8 cellular contexts compared by ENCODE assay signal in the genomic region with DNA sequence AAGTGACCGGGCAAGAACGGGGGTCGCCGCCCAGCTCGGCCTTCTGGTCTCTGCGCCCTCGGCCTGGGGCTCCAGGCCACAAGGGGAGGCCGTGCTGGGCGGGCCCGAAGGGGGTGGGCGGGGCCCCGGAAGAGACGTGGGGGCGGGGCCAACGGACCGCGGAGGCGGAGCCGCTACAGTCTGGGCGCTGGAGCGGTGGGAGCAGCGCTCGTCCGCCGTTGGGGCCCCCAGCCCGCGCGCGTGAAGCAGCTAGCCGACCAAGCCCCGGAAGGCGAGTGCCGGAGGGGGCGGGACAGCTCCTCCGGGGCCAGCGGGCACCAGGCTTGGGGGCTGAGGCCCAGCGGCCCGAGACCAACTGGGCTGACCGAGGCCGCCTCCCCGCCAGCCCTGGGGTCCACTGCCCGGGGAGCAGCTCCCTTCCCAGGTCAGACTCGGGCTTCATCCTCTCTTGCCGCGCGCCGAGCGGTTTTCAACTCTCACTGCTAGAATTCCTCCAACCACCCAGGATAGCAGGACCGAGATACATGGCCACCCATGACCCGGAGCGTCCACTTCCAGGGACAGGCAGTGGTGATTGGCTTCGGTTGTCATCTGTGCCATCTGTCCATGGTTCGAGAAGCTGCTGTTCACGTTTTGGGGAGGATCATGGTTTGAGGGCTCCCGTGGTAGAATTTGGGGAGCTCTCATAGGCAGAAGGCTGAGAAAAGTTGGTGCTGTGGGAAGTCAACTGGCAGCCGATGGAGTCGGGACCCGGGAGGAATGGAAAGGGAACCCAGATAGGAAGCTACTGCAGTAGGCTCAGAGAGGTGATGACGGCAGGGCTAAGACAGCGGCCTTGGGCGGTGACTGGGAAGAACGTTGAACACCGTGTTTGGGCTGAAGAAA. TPM values are rescaled to one million over a fixed set of nuclear protein-coding genes. Genes with fewer than 3 reads are reported as not detected.
A peak's percentile ranks its signal among the peaks of the same experiment; 100 is the strongest.
DNase-seq lines count a peak whose midpoint lies in the region; ATAC-seq and TF ChIP-seq lines count a peak whose summit lies in the region.

No MANE protein-coding gene starts in this region.

- H3K36me3 Mint-ChIP-seq in T-helper 17 cell (ENCODE audit: low read depth) (no peaks in the 10 kb centered on the region), progenitor cell of endocrine pancreas (ENCODE audit: insufficient read depth) (no peaks in the 10 kb centered on the region)

- peak overlapping the region; percentile 70 for H3K4me3 ChIP-seq in GM06990 (replicated peaks; ENCODE audit: low read depth, low read length)
- peak overlapping the region; percentile 91 for H3K4me3 ChIP-seq in NB4 (ENCODE audit: low read depth, low read length)

- intact Hi-C loops in left ventricle myocardium superior (cut with micrococcal nuclease), result loop anchor here (10.0 kb wide), 1 partner anchor 48 kb away; a partner anchor contains a TSS

- H3K27ac Mint-ChIP-seq in T-helper 17 cell (peak overlapping the region; percentile 89), progenitor cell of endocrine pancreas (peak overlapping the region; percentile 91)

- H3K27me3 Mint-ChIP-seq in T-helper 17 cell, result no peaks in the 10 kb centered on the region
- peaks cover 4% of the 10 kb centered on the region for H3K27me3 Mint-ChIP-seq in progenitor cell of endocrine pancreas

- H3K27me3 ChIP-seq in GM06990 (replicated peaks; ENCODE audit: control insufficient read depth, insufficient read depth, low read length), result no peaks in the 10 kb centered on the region; the same call in 1 of the 2 replicates

- DNase-seq in GM06990 (ENCODE audit: extremely low read depth, insufficient read length), result peak; percentile 84
- DNase-seq in HCEC 1CT, result peak; percentile 63
- peak; percentile 91 for DNase-seq in NB4 (ENCODE audit: low read depth)
- peak; percentile 63 to 80 (median 80) for DNase-seq in T-helper 17 cell
- DNase-seq in amniotic stem cell (lab: John Stamatoyannopoulos, UW), result peak; percentile 29
- DNase-seq in left ventricle myocardium superior, result peak; percentile 92
- DNase-seq in progenitor cell of endocrine pancreas (ENCODE audit: low spot score, unreplicated experiment), result peak; percentile 77
- peak; percentile 80 for DNase-seq in ureter (ENCODE audit: low spot score)

- no peaks in the 10 kb centered on the region for H3K9me3 Mint-ChIP-seq in progenitor cell of endocrine pancreas (ENCODE audit: low read depth)

- H3K9me3 ChIP-seq in T-helper 17 cell (ENCODE audit: control insufficient read depth, low read length, poor library complexity, severe bottlenecking), result no peaks in the 10 kb centered on the region

- peak; percentile 91 for TF ChIP-seq POLR2A in NB4 (IDR thresholded peaks at IDR 0.05; ENCODE audit: extremely low read depth, insufficient read length)

- H3K36me3 ChIP-seq in GM06990 (ENCODE audit: control insufficient read depth, insufficient read depth, low read length), result no peaks in the 10 kb centered on the region

- peaks cover 17% of the 10 kb centered on the region for H3K4me1 Mint-ChIP-seq in T-helper 17 cell
- H3K4me1 Mint-ChIP-seq in progenitor cell of endocrine pancreas (ENCODE audit: low read depth), result peaks cover 8% of the 10 kb centered on the region

- peak; percentile 5 for TF ChIP-seq CTCF in GM06990 (IDR thresholded peaks at IDR 0.05; ENCODE audit: insufficient read depth, low read length, poor library complexity, severe bottlenecking)
- no peak for TF ChIP-seq CTCF in NB4 (IDR thresholded peaks at IDR 0.05; ENCODE audit: low read depth, low read length)
- no peak for TF ChIP-seq CTCF in progenitor cell of endocrine pancreas (IDR thresholded peaks at IDR 0.05; ENCODE audit: unreplicated experiment)

- peak overlapping the region; percentile 89 for H3K4me3 Mint-ChIP-seq in T-helper 17 cell
- peak overlapping the region; percentile 83 for H3K4me3 Mint-ChIP-seq in progenitor cell of endocrine pancreas (ENCODE audit: low read depth)

- peak; percentile 97 for ATAC-seq in T-helper 17 cell
- peak; percentile 96 for ATAC-seq in left ventricle myocardium superior

RNA-seq across cellular contexts. Expression of a gene that starts 44.6 kb away (rescaled TPM):
- total RNA-seq in T-helper 17 cell (10 to 100 TPM; 34.4 to 43.4 TPM), left ventricle myocardium superior (41.7 TPM), progenitor cell of endocrine pancreas (71.8 and 74.7 TPM in 2 replicates), ureter (40.1 TPM)

RNA-seq across cellular contexts. Expression of a gene that starts 51.8 kb away (rescaled TPM):
- 10 to 100 TPM; 72.3 to 72.7 TPM for total RNA-seq in T-helper 17 cell
- 72.2 TPM for total RNA-seq in left ventricle myocardium superior
- 115 and 118 TPM in 2 replicates for total RNA-seq in progenitor cell of endocrine pancreas
- total RNA-seq in ureter, result 64.7 TPM

Comparison
In these comparisons a context has a peak if more than half of its experiments do, and no peak if none do; other contexts are left out.
1. Peak in every context shown above with its lines: DNase-seq, ATAC-seq and H3K4me3 ChIP-seq.
2. DNase-seq: peak in every context shown above with its lines; median percentile 92 in left ventricle myocardium superior; 91 in NB4; 84 in GM06990; 80 in T-helper 17 cell; 80 in ureter; 77 in progenitor cell of endocrine pancreas; 63 in HCEC 1CT; 29 in amniotic stem cell.